In genomic region chr5:124022966-124023365, GRCh38 we compare ENCODE assay signal across 8 cellular contexts.
"Had no signal": no experiment of that assay in that cellular context is flagged by ENCODE, and none has a peak within 500 bp of the region (broad histone marks: within the 10 kb centered on the region; RNA-seq: fewer than 3 reads in every experiment).

No MANE protein-coding gene starts in this region.

- H3K4me3 ChIP-seq: GM23248, GM23338, HAP-1 had no signal

- DNase-seq: GM23248, GOT3, H7, H9, HCEC 1CT, HFFc6 had no signal
